ENCODE assay signal across 24 cellular contexts in genomic region chr10:103513383-103514060, GRCh38. TPM values are rescaled to one million over a fixed set of nuclear protein-coding genes. Genes with fewer than 3 reads are reported as not detected.
DNase-seq lines count a peak whose midpoint lies in the region; ATAC-seq, FAIRE-seq and TF ChIP-seq lines count a peak whose summit lies in the region.
"Had no signal": no experiment of that assay in that cellular context is flagged by ENCODE, and none has a peak within 500 bp of the region (broad histone marks: within the 10 kb centered on the region; RNA-seq: fewer than 3 reads in every experiment).

No MANE protein-coding gene starts in this region.

- DNase-seq in cardiac septum (ENCODE audit: low spot score) (peak; percentile 29), left cardiac atrium (no peak), hepatocyte (ENCODE audit: low spot score) (no peak), pancreas (peak in 2 of 6 donors; percentile 20 to 67), uterus (no peak), NCI-H2227 treated with DMSO at 0.1 percent for 48 hours (lab: John Stamatoyannopoulos, UW) (no peak)
- DNase-seq: activated CD4-positive, alpha-beta T cell treated with anti-CD3 and anti-CD28 coated beads for 4 hours; C1 segment of cervical spinal cord; foreskin keratinocyte; hypothalamus; NCI-H1105; NCI-H2107 had no signal

- no peaks in the 10 kb centered on the region for H3K9me3 ChIP-seq in hepatocyte (ENCODE audit: low read depth)
- no peaks in the 10 kb centered on the region for H3K9me3 ChIP-seq in pancreas
- H3K9me3 ChIP-seq in uterus, result no peaks in the 10 kb centered on the region
- H3K9me3 ChIP-seq: adrenal gland had no signal

- TF ChIP-seq POLR2A in uterus (IDR thresholded peaks at IDR 0.05), result no peak

- no peak for FAIRE-seq in pancreas (lab: Jason Lieb, UNC)
- FAIRE-seq: bronchial epithelial cell, D721Med, keratinocyte had no signal

- H3K36me3 ChIP-seq in hepatocyte (replicated peaks; ENCODE audit: insufficient read depth, low read depth), result no peaks in the 10 kb centered on the region
- H3K36me3 ChIP-seq in pancreas, result no peaks in the 10 kb centered on the region
- H3K36me3 ChIP-seq in uterus, result no peaks in the 10 kb centered on the region
- H3K36me3 ChIP-seq: adrenal gland had no signal

- H3K4me3 ChIP-seq in hepatocyte, result no peak overlapping the region
- no peak overlapping the region for H3K4me3 ChIP-seq in pancreas
- no peak overlapping the region for H3K4me3 ChIP-seq in uterus
- H3K4me3 ChIP-seq: adrenal gland had no signal

- H3K27ac ChIP-seq in hepatocyte (peak overlapping the region; percentile 96), pancreas (peak overlapping the region; percentile 69 to 90 (median 82)), uterus (peak overlapping the region; percentile 85 to 94)
- H3K27ac ChIP-seq: adrenal gland, epithelial cell of prostate, foreskin keratinocyte had no signal

- no peak for ATAC-seq in left cardiac atrium
- peak in 3 of 4 donors; percentile 2 to 13 (median 13) for ATAC-seq in pancreas
- no peak for ATAC-seq in HG02623 (IDR thresholded peaks at IDR 0.05; ENCODE audit: unreplicated experiment)
- no peak for ATAC-seq in GM19397 (IDR thresholded peaks at IDR 0.05; ENCODE audit: unreplicated experiment)
- ATAC-seq: foreskin keratinocyte, HCT116 had no signal

- intact Hi-C loops in cardiac septum (cut with DNase I) (no loop called here), left cardiac atrium (cut with DNase I) (no loop called here), pancreas (cut with DNase I) (no loop called here), uterus (cut with DNase I; ENCODE audit: low total_unique reads) (no loop called here)

- no peak overlapping the region for H2AFZ ChIP-seq in hepatocyte

- WGBS in hepatocyte (ENCODE audit: low lambda C conversion rate, missing lambda C conversion rate), result 92% methylated on average over 8 of the region's 8 CpGs
- 80 to 87% methylated on average over 8 of the region's 8 CpGs for WGBS in pancreas, 2 donors

- H3K4me2 ChIP-seq in hepatocyte, result peak overlapping the region; percentile 50

- TF ChIP-seq CTCF in hepatocyte (IDR thresholded peaks at IDR 0.05; ENCODE audit: poor library complexity), result no peak
- no peak for TF ChIP-seq CTCF in pancreas (IDR thresholded peaks at IDR 0.05)
- TF ChIP-seq CTCF in uterus (IDR thresholded peaks at IDR 0.05), result no peak

- no peaks in the 10 kb centered on the region for H4K20me1 ChIP-seq in hepatocyte (ENCODE audit: insufficient read depth, poor library complexity, severe bottlenecking)

- no peaks in the 10 kb centered on the region for H3K9me2 ChIP-seq in hepatocyte (replicated peaks; ENCODE audit: insufficient read depth)

- no peaks in the 10 kb centered on the region for H3K79me2 ChIP-seq in hepatocyte

- no peaks in the 10 kb centered on the region for H3K27me3 ChIP-seq in hepatocyte
- no peaks in the 10 kb centered on the region for H3K27me3 ChIP-seq in pancreas
- H3K27me3 ChIP-seq in uterus, result no peaks in the 10 kb centered on the region
- H3K27me3 ChIP-seq: adrenal gland had no signal

- H3K4me1 ChIP-seq in hepatocyte (ENCODE audit: insufficient read depth) (peaks cover 44% of the 10 kb centered on the region), pancreas (peaks cover 19 to 27% (median 25%) of the 10 kb centered on the region in 3 donors), uterus (no peaks in the 10 kb centered on the region)
- H3K4me1 ChIP-seq: foreskin keratinocyte had no signal

RNA-seq across cellular contexts. Expression of gene NEURL1, which starts 20.0 kb away (rescaled TPM):
- 0.54 TPM for total RNA-seq in cardiac septum
- under 1 TPM; 0.12 to 0.39 TPM for total RNA-seq in left cardiac atrium
- total RNA-seq in hepatocyte, result 3.6 and 4.6 TPM in 2 replicates
- 2.3 and 4.2 TPM in 2 replicates for polyA plus RNA-seq in hepatocyte
- total RNA-seq in pancreas, result 10 to 100 TPM; 11.0 to 19.2 (median 17.6) TPM
- 10 to 100 TPM; 36.3 to 69.9 TPM for polyA plus RNA-seq in pancreas
- total RNA-seq in uterus, result 10 to 100 TPM in 2 of 4 donors, 1 to 10 TPM in 2; 3.8 to 46.1 (median 14.1) TPM

RNA-seq across cellular contexts. Expression of gene CALHM3, which starts 34.5 kb away (rescaled TPM):
- total RNA-seq in cardiac septum (not detected), left cardiac atrium (not detected), hepatocyte (not detected in 2 replicates), pancreas (under 1 TPM; 0.08 to 0.58 (median 0.17) TPM), uterus (not detected)
- polyA plus RNA-seq in hepatocyte (not detected in 2 replicates), pancreas (1 to 10 TPM in 1 of 2 donors, under 1 TPM in 1; 0.11 to 1.5 TPM)
- total RNA-seq: A673, adrenal gland, bronchial epithelial cell, dermis microvascular lymphatic vessel endothelial cell, foreskin keratinocyte had no signal
- polyA plus RNA-seq: foreskin keratinocyte, keratinocyte, neural cell had no signal

RNA-seq across cellular contexts. Expression of gene CALHM1, which starts 54.8 kb away (rescaled TPM):
- total RNA-seq in cardiac septum, result not detected
- total RNA-seq in left cardiac atrium, result not detected
- total RNA-seq in hepatocyte, result not detected in 2 replicates
- polyA plus RNA-seq in hepatocyte, result 0.11 TPM in 1 of 2 replicates, not detected in the other
- under 1 TPM in 1 of 6 donors, not detected in 5; 0.16 TPM for total RNA-seq in pancreas
- not detected for polyA plus RNA-seq in pancreas
- total RNA-seq in uterus, result not detected
- total RNA-seq: A673, adrenal gland, bronchial epithelial cell, dermis microvascular lymphatic vessel endothelial cell, foreskin keratinocyte, renal cortical epithelial cell had no signal
- polyA plus RNA-seq: adrenal gland, foreskin keratinocyte, keratinocyte, neural cell had no signal

Comparison
In these comparisons a context has a peak if more than half of its experiments do, and no peak if none do; other contexts are left out.
1. ATAC-seq: peak in pancreas (3 of 4); none in left cardiac atrium (0 of 2), HG02623 (single experiment) and GM19397 (single experiment).
2. Peak in every context shown above with its lines, with median percentiles within 50 percentile points of each other: H3K27ac ChIP-seq.